Comparison of ENCODE assay signal across 10 cellular contexts in genomic region chr11:95147364-95147905, GRCh38. TPM values are rescaled to one million over a fixed set of nuclear protein-coding genes. Genes with fewer than 3 reads are reported as not detected.
A peak's percentile ranks its signal among the peaks of the same experiment; 100 is the strongest.
DNase-seq lines count a peak whose midpoint lies in the region; ATAC-seq and TF ChIP-seq lines count a peak whose summit lies in the region.
"Had no signal": no experiment of that assay in that cellular context is flagged by ENCODE, and none has a peak within 500 bp of the region (broad histone marks: within the 10 kb centered on the region; RNA-seq: fewer than 3 reads in every experiment).

No MANE protein-coding gene starts in this region.

- DNase-seq in Calu3 (peak; percentile 21), NB4 (ENCODE audit: low read depth) (peak; percentile 66), dedifferentiated amniotic fluid mesenchymal stem cell (ENCODE audit: extremely low spot score) (peak; percentile 82), occipital lobe (lab: John Stamatoyannopoulos, UW) (peak; percentile 53), NCI-H82 (lab: John Stamatoyannopoulos, UW) (no peak)
- DNase-seq in activated CD8-positive, alpha-beta memory T cell treated with anti-CD3 and anti-CD28 coated beads, Interleukin-2, amount 50 U/mL, for 4 hours, result no peak

- BruUV-seq in Calu3 (replicated peaks; lab: Mats Ljungman, UMichigan), result no TSS peak

- intact Hi-C loops in Calu3 (cut with micrococcal nuclease; ENCODE audit: unreplicated experiment), result loop anchor here (5.0 kb wide), 1 partner anchor 170 kb away; no protein-coding TSS in a partner anchor

- H3K4me1 Mint-ChIP-seq in Calu3 (ENCODE audit: low read depth, unreplicated experiment), result peaks cover 51% of the 10 kb centered on the region

- CTCF ChIA-PET in Calu3 (lab: Charles Lee), result interaction anchor here (1.4 to 1.8 kb wide), 2 partner anchors 71 to 80 kb away, joined by 5 to 7 read pairs; partner anchors contain the start of gene SRSF8

- no peak overlapping the region for H3K4me3 ChIP-seq in NB4 (ENCODE audit: low read depth, low read length)

- TF ChIP-seq CTCF in Calu3 (IDR thresholded peaks at IDR 0.05; ENCODE audit: unreplicated experiment), result no peak
- no peak for TF ChIP-seq CTCF in NB4 (IDR thresholded peaks at IDR 0.05; ENCODE audit: low read depth, low read length)

- ATAC-seq in GM18519 (IDR thresholded peaks at IDR 0.05; ENCODE audit: low FRiP score, unreplicated experiment) (no peak), HG02973 (IDR thresholded peaks at IDR 0.05; ENCODE audit: unreplicated experiment) (no peak)
- ATAC-seq: Panc1 had no signal

- no peaks in the 10 kb centered on the region for H3K9me3 Mint-ChIP-seq in Calu3 (ENCODE audit: low read depth, unreplicated experiment)
- H3K9me3 Mint-ChIP-seq: dendritic cell treated with granulocyte-macrophage colony-stimulating factor and Interleukin-4, amounts not matched to agents 40 ng/mL and 50 ng/mL, for 4 days had no signal

- H3K36me3 Mint-ChIP-seq in Calu3 (ENCODE audit: insufficient read depth, unreplicated experiment), result peaks cover 33% of the 10 kb centered on the region

- no peaks in the 10 kb centered on the region for H3K27me3 Mint-ChIP-seq in Calu3 (ENCODE audit: unreplicated experiment)

- H3K27ac Mint-ChIP-seq in Calu3 (ENCODE audit: unreplicated experiment), result no peak overlapping the region
- H3K27ac Mint-ChIP-seq: dendritic cell treated with granulocyte-macrophage colony-stimulating factor and Interleukin-4, amounts not matched to agents 40 ng/mL and 50 ng/mL, for 4 days had no signal

- no peak overlapping the region for H3K4me3 Mint-ChIP-seq in Calu3 (ENCODE audit: low read depth, unreplicated experiment)
- H3K4me3 Mint-ChIP-seq: dendritic cell treated with granulocyte-macrophage colony-stimulating factor and Interleukin-4, amounts not matched to agents 40 ng/mL and 50 ng/mL, for 4 days had no signal

- TF ChIP-seq POLR2A in NB4 (IDR thresholded peaks at IDR 0.05; ENCODE audit: extremely low read depth, insufficient read length), result no peak

RNA-seq across cellular contexts. Expression of gene ENDOD1, which starts 57.8 kb away (rescaled TPM):
- 29.4 and 30.3 TPM in 2 replicates for total RNA-seq in Calu3 (2022)
- 22.9 TPM for total RNA-seq in occipital lobe

Comparison
In these comparisons a context has a peak if more than half of its experiments do, and no peak if none do; other contexts are left out.
1. DNase-seq: peak in Calu3 (single experiment), NB4 (single experiment), dedifferentiated amniotic fluid mesenchymal stem cell (single experiment) and occipital lobe (single experiment); none in activated CD8-positive, alpha-beta memory T cell treated with anti-CD3 and anti-CD28 coated beads, Interleukin-2, amount 50 U/mL, for 4 hours (single experiment) and NCI-H82 (single experiment).